ENCODE assay signal across 3 cellular contexts in the genomic region with DNA sequence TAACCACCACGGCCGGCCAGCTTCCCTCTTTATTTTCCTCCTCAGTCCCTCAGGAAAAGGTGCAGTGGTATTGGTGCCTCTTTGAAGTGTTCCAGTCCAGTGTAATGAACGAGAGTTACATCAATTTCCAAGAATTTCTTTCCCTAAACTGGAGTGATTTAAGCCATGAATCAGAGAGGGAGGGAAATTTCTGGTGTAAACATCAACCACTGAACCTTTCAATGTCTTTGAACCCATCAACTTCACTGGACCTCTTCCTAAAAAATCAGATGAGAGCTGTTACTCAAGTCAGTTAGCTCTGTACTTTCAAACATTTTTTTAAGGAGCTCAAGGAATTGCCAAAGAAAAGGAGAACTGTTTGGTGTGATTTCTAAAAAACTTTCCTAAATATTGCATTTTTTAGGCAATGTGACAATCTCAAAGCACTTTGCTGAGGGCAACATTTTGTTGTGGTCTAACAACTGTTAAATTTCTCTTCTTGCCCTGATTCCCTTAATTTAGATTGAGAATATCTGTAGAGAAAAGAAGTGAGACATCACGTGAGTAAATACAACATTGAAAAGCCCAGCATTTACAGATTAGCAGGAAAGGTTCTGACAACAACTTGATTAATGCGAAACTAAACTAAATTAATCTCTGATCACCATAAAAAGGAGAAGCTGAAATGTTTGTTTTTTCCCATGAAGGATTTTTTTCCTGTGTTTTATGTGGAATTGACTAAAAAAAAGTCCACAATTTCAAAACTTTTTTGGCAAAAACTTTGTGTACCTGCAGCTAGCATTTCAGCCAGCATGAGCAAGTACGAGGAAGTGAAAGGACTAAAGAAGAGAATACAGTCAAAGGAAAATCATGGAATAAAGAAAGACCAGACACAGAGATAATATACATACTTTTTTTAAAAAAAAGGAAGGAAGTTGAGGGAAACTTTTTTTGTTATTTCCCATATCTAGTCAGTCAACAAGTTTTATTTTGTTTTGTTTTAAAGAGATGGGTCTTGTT.
TF ChIP-seq lines count a peak whose summit lies in the region.

No MANE protein-coding gene starts in this region.

TF ChIP-seq in SK-N-SH, 30 proteins besides CTCF, POLR2A, EP300 and RAD21 (continued from another document):
- TF ChIP-seq RFX5 (IDR thresholded peaks at IDR 0.05; ENCODE audit: low read length), result no peak

TF ChIP-seq in SK-N-SH treated with all-trans-retinoic acid at 6 μM for 48 hours, 23 proteins besides CTCF, POLR2A, EP300 and RAD21 (continued from another document):
- TF ChIP-seq, protein P1, sequence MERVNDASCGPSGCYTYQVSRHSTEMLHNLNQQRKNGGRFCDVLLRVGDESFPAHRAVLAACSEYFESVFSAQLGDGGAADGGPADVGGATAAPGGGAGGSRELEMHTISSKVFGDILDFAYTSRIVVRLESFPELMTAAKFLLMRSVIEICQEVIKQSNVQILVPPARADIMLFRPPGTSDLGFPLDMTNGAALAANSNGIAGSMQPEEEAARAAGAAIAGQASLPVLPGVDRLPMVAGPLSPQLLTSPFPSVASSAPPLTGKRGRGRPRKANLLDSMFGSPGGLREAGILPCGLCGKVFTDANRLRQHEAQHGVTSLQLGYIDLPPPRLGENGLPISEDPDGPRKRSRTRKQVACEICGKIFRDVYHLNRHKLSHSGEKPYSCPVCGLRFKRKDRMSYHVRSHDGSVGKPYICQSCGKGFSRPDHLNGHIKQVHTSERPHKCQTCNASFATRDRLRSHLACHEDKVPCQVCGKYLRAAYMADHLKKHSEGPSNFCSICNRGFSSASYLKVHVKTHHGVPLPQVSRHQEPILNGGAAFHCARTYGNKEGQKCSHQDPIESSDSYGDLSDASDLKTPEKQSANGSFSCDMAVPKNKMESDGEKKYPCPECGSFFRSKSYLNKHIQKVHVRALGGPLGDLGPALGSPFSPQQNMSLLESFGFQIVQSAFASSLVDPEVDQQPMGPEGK (CRISPR knock-in tag; IDR thresholded peaks at IDR 0.05; ENCODE audit: borderline replicate concordance), result no peak
- TF ChIP-seq BACH2 (CRISPR knock-in tag; IDR thresholded peaks at IDR 0.05; ENCODE audit: borderline replicate concordance), result no peak
- no peak for TF ChIP-seq ZC3H10 (CRISPR knock-in tag; IDR thresholded peaks at IDR 0.05)
- no peak for TF ChIP-seq TOX (CRISPR knock-in tag; IDR thresholded peaks at IDR 0.05; ENCODE audit: borderline replicate concordance)
- TF ChIP-seq, protein P2, sequence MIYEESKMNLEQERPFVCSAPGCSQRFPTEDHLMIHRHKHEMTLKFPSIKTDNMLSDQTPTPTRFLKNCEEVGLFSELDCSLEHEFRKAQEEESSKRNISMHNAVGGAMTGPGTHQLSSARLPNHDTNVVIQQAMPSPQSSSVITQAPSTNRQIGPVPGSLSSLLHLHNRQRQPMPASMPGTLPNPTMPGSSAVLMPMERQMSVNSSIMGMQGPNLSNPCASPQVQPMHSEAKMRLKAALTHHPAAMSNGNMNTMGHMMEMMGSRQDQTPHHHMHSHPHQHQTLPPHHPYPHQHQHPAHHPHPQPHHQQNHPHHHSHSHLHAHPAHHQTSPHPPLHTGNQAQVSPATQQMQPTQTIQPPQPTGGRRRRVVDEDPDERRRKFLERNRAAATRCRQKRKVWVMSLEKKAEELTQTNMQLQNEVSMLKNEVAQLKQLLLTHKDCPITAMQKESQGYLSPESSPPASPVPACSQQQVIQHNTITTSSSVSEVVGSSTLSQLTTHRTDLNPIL (CRISPR knock-in tag; IDR thresholded peaks at IDR 0.05; ENCODE audit: low read depth), result no peak
- TF ChIP-seq ISL1 (CRISPR knock-in tag; IDR thresholded peaks at IDR 0.05), result no peak
- TF ChIP-seq OSR1 (CRISPR knock-in tag; IDR thresholded peaks at IDR 0.05), result no peak
- no peak for TF ChIP-seq ZNF70 (CRISPR knock-in tag; IDR thresholded peaks at IDR 0.05)
- TF ChIP-seq, protein P3, sequence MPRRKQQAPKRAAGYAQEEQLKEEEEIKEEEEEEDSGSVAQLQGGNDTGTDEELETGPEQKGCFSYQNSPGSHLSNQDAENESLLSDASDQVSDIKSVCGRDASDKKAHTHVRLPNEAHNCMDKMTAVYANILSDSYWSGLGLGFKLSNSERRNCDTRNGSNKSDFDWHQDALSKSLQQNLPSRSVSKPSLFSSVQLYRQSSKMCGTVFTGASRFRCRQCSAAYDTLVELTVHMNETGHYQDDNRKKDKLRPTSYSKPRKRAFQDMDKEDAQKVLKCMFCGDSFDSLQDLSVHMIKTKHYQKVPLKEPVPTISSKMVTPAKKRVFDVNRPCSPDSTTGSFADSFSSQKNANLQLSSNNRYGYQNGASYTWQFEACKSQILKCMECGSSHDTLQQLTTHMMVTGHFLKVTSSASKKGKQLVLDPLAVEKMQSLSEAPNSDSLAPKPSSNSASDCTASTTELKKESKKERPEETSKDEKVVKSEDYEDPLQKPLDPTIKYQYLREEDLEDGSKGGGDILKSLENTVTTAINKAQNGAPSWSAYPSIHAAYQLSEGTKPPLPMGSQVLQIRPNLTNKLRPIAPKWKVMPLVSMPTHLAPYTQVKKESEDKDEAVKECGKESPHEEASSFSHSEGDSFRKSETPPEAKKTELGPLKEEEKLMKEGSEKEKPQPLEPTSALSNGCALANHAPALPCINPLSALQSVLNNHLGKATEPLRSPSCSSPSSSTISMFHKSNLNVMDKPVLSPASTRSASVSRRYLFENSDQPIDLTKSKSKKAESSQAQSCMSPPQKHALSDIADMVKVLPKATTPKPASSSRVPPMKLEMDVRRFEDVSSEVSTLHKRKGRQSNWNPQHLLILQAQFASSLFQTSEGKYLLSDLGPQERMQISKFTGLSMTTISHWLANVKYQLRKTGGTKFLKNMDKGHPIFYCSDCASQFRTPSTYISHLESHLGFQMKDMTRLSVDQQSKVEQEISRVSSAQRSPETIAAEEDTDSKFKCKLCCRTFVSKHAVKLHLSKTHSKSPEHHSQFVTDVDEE (CRISPR knock-in tag; IDR thresholded peaks at IDR 0.05), result no peak
- TF ChIP-seq GLIS3 (CRISPR knock-in tag; IDR thresholded peaks at IDR 0.05), result no peak
- TF ChIP-seq ZNF565 (CRISPR knock-in tag; conservative IDR thresholded peaks at IDR 0.05; ENCODE audit: low read depth), result no peak
- no peak for TF ChIP-seq ARNTL (CRISPR knock-in tag; IDR thresholded peaks at IDR 0.05; ENCODE audit: borderline replicate concordance, low read depth)
- TF ChIP-seq TCF4 (CRISPR knock-in tag; IDR thresholded peaks at IDR 0.05; ENCODE audit: borderline replicate concordance), result no peak
- no peak for TF ChIP-seq ESRRG (CRISPR knock-in tag; IDR thresholded peaks at IDR 0.05)
- no peak for TF ChIP-seq ZFP30 (CRISPR knock-in tag; IDR thresholded peaks at IDR 0.05)

TF ChIP-seq in K562, 482 proteins besides CTCF, POLR2A, EP300 and RAD21 (continued from another document):
- TF ChIP-seq, protein P4, sequence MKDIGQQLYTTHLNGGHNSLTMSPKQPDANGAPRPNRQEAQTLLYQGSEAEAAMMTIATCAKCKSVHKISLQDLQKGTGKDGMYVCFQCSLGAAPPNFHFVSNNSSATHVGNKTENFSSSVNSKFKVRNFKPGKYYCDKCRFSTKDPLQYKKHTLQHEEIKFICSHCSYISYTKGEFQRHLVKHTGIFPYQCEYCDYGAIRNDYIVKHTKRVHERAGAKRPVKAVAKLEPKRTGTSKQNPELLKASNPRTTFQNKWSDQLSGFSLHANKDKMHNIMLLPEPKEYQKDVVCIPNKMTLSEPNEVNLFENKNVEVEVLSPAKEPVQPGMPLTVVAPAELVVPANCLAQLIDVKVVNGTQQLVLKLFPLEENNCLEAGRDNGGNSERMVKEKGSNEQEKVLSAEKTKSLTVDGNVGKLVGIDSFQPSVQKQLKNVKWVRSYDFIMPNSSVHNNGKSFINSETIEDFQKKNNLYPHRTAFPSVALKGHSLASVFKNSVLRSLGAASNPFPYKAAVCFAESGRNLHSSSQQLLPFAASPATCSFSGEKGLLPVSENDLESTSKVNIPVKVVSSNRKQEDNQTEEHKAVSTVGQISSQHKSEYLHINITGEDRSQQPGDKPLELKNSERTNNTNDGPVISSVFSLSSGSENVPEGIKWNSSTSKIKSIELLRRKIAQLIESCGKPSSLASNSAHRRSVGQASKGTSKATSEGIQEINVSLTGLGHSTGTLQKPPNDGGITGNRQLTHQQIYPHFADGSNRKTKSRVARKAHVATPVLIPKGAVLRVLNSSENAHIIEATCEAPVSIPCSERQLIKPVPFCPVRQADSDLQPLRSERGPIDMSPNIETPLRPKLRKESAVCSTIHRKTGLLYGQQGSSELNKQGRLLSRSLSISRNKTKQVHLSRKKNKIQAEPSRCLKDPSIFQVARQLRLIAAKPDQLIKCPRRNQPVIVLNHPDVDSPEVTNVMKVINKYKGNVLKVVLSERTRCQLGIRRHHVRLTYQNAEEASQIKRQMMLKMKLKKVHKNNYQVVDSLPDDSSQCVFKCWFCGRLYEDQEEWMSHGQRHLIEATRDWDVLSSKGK (CRISPR knock-in tag; IDR thresholded peaks at IDR 0.05), result no peak
- TF ChIP-seq, protein P5, sequence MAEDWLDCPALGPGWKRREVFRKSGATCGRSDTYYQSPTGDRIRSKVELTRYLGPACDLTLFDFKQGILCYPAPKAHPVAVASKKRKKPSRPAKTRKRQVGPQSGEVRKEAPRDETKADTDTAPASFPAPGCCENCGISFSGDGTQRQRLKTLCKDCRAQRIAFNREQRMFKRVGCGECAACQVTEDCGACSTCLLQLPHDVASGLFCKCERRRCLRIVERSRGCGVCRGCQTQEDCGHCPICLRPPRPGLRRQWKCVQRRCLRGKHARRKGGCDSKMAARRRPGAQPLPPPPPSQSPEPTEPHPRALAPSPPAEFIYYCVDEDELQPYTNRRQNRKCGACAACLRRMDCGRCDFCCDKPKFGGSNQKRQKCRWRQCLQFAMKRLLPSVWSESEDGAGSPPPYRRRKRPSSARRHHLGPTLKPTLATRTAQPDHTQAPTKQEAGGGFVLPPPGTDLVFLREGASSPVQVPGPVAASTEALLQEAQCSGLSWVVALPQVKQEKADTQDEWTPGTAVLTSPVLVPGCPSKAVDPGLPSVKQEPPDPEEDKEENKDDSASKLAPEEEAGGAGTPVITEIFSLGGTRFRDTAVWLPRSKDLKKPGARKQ (CRISPR knock-in tag; IDR thresholded peaks at IDR 0.05), result no peak
- TF ChIP-seq, protein P6, sequence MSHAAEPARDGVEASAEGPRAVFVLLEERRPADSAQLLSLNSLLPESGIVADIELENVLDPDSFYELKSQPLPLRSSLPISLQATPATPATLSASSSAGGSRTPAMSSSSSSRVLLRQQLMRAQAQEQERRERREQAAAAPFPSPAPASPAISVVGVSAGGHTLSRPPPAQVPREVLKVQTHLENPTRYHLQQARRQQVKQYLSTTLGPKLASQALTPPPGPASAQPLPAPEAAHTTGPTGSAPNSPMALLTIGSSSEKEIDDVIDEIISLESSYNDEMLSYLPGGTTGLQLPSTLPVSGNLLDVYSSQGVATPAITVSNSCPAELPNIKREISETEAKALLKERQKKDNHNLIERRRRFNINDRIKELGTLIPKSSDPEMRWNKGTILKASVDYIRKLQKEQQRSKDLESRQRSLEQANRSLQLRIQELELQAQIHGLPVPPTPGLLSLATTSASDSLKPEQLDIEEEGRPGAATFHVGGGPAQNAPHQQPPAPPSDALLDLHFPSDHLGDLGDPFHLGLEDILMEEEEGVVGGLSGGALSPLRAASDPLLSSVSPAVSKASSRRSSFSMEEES (CRISPR knock-in tag; IDR thresholded peaks at IDR 0.05), result peak; percentile 53; the same call in 1 of the 2 replicates
